ENCODE assay signal across 19 cellular contexts in the genomic region with DNA sequence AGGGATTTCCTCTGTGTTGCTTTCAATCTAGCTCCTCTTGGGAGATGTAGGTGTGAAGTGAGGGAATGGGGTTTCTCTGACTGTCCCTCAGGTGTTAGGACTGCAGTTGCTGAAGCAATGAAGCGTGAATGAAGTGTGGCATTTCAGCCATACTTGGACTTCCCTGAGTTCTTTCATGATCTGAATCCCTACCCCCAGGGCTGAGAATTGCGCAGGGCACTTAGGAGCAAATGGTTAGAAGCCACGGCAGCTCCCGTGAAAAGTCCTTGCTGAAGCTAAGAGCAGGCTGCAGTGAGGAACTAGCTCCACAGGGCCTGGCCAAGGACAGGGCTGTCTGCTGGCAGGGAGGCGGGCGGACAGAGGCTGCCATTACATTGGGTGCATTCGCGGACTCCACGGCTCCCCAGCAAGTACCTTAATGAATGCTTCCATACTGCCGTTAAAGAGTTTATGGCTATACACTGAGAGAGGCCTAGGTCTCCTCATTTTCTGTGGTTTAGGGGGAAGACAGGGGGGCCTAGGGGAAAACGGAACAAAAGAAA.
"Had no signal": no experiment of that assay in that cellular context is flagged by ENCODE, and none has a peak within 500 bp of the region (broad histone marks: within the 10 kb centered on the region; RNA-seq: fewer than 3 reads in every experiment).

No MANE protein-coding gene starts in this region.

- H3K4me2 ChIP-seq: hepatocyte had no signal

- H3K9me3 ChIP-seq: colonic mucosa, mucosa of descending colon, suprapubic skin, thyroid gland, upper lobe of left lung, uterus had no signal

- H3K4me3 ChIP-seq: colonic mucosa, hepatocyte, mucosa of descending colon, suprapubic skin, thyroid gland, upper lobe of left lung, uterus had no signal

- DNase-seq: colonic mucosa; dermis blood vessel endothelial cell; erythroblast; foreskin keratinocyte; head of caudate nucleus; kidney; mammary epithelial cell; mucosa of descending colon; naive thymus-derived CD8-positive, alpha-beta T cell; right cardiac atrium; small intestine; stimulated activated CD4-positive, alpha-beta T cell treated with anti-CD3 and anti-CD28 coated beads, Interleukin-12 subunit alpha, Interleukin-12 subunit beta, amount 100 ng/mL, for 4 hours; stimulated activated naive CD8-positive, alpha-beta T cell treated with anti-CD3 and anti-CD28 coated beads, Interleukin-15, Interleukin-2, amounts not matched to agents 100 U/mL and 50 U/mL, for 24 hours; thyroid gland; uterus had no signal

- H3K4me1 ChIP-seq: colonic mucosa, foreskin keratinocyte had no signal

- H3K36me3 ChIP-seq: colonic mucosa, suprapubic skin, thyroid gland, upper lobe of left lung, uterus had no signal

- H3K27me3 ChIP-seq: colonic mucosa, foreskin keratinocyte, hepatocyte, suprapubic skin, thyroid gland, upper lobe of left lung, uterus had no signal

- H3K27ac ChIP-seq: colonic mucosa, foreskin keratinocyte, hepatocyte, suprapubic skin, thyroid gland, upper lobe of left lung, uterus had no signal

- ATAC-seq: foreskin keratinocyte; left lobe of liver; mucosa of descending colon; naive thymus-derived CD8-positive, alpha-beta T cell; right cardiac atrium; stimulated activated naive CD8-positive, alpha-beta T cell treated with anti-CD3 and anti-CD28 coated beads, Interleukin-15, Interleukin-2, amounts not matched to agents 100 U/mL and 50 U/mL, for 24 hours had no signal
